In genomic region chr7:129951076-129952011, GRCh38 we compare ENCODE assay signal across 1 cellular context.
A peak's percentile ranks its signal among the peaks of the same experiment; 100 is the strongest.
TF ChIP-seq lines count a peak whose summit lies in the region.

No MANE protein-coding gene starts in this region.

TF ChIP-seq in HepG2, 621 proteins besides CTCF, POLR2A, EP300 and RAD21 (continued from another document):
- peak; percentile 31; the same call in 1 of the 2 replicates for TF ChIP-seq PATZ1 (CRISPR knock-in tag; IDR thresholded peaks at IDR 0.05)
- TF ChIP-seq ZNF263 (CRISPR knock-in tag; IDR thresholded peaks at IDR 0.05): 0 out of 2 replicates have a peak, but pooled peaks have one; percentile 14
- TF ChIP-seq ELF3 (CRISPR knock-in tag; IDR thresholded peaks at IDR 0.05): no peak
- TF ChIP-seq ZNF430 (CRISPR knock-in tag; IDR thresholded peaks at IDR 0.05): no peak
- TF ChIP-seq ZFP62 (CRISPR knock-in tag; IDR thresholded peaks at IDR 0.05): no peak
- TF ChIP-seq ZNF646 (CRISPR knock-in tag; IDR thresholded peaks at IDR 0.05): no peak
- peak; percentile 15; the same call in 1 of the 2 replicates for TF ChIP-seq PHF8 (CRISPR knock-in tag; IDR thresholded peaks at IDR 0.05)
- no peak for TF ChIP-seq IRF9 (CRISPR knock-in tag; IDR thresholded peaks at IDR 0.05; ENCODE audit: borderline replicate concordance)
- TF ChIP-seq KAT8 (CRISPR knock-in tag; IDR thresholded peaks at IDR 0.05): no peak
- no peak for TF ChIP-seq ZNF143 (CRISPR knock-in tag; IDR thresholded peaks at IDR 0.05)
- TF ChIP-seq ZNF615 (CRISPR knock-in tag; IDR thresholded peaks at IDR 0.05; ENCODE audit: borderline replicate concordance): no peak
- 0 out of 2 replicates have a peak, but pooled peaks have one; percentile 23 for TF ChIP-seq ZNF136 (CRISPR knock-in tag; IDR thresholded peaks at IDR 0.05; ENCODE audit: low read depth)
- TF ChIP-seq TOE1 (CRISPR knock-in tag; IDR thresholded peaks at IDR 0.05): no peak
- no peak for TF ChIP-seq MTF1 (CRISPR knock-in tag; IDR thresholded peaks at IDR 0.05)
- no peak for TF ChIP-seq MAX (IDR thresholded peaks at IDR 0.05)
- no peak for TF ChIP-seq MLLT10 (CRISPR knock-in tag; IDR thresholded peaks at IDR 0.05)
- TF ChIP-seq ZNF296 (CRISPR knock-in tag; conservative IDR thresholded peaks at IDR 0.05): peak; percentile 47; the same call in 1 of the 2 replicates
- no peak for TF ChIP-seq ZNF770 (CRISPR knock-in tag; IDR thresholded peaks at IDR 0.05)
- no peak for TF ChIP-seq HNRNPLL (IDR thresholded peaks at IDR 0.05; ENCODE audit: low read depth, low read length, poor library complexity, severe bottlenecking)
- TF ChIP-seq ZNF644 (CRISPR knock-in tag; IDR thresholded peaks at IDR 0.05; ENCODE audit: low read depth): no peak
- TF ChIP-seq HNF4A (CRISPR knock-in tag; IDR thresholded peaks at IDR 0.05): no peak
- no peak for TF ChIP-seq NFYC (CRISPR knock-in tag; IDR thresholded peaks at IDR 0.05)
- no peak for TF ChIP-seq SNAI1 (CRISPR knock-in tag; IDR thresholded peaks at IDR 0.05; ENCODE audit: borderline replicate concordance)
- TF ChIP-seq ZBTB7B (CRISPR knock-in tag; IDR thresholded peaks at IDR 0.05): no peak
- TF ChIP-seq SRY (CRISPR knock-in tag; IDR thresholded peaks at IDR 0.05): no peak
- peak; percentile 76 for TF ChIP-seq PRPF4 (IDR thresholded peaks at IDR 0.05; ENCODE audit: low read depth, low read length, poor library complexity, severe bottlenecking)
- TF ChIP-seq SCMH1 (CRISPR knock-in tag; IDR thresholded peaks at IDR 0.05; ENCODE audit: borderline replicate concordance): no peak
- no peak for TF ChIP-seq KMT2A (CRISPR knock-in tag; IDR thresholded peaks at IDR 0.05)
- no peak for TF ChIP-seq ELK4 (CRISPR knock-in tag; IDR thresholded peaks at IDR 0.05; ENCODE audit: borderline replicate concordance)
